In the genomic region with DNA sequence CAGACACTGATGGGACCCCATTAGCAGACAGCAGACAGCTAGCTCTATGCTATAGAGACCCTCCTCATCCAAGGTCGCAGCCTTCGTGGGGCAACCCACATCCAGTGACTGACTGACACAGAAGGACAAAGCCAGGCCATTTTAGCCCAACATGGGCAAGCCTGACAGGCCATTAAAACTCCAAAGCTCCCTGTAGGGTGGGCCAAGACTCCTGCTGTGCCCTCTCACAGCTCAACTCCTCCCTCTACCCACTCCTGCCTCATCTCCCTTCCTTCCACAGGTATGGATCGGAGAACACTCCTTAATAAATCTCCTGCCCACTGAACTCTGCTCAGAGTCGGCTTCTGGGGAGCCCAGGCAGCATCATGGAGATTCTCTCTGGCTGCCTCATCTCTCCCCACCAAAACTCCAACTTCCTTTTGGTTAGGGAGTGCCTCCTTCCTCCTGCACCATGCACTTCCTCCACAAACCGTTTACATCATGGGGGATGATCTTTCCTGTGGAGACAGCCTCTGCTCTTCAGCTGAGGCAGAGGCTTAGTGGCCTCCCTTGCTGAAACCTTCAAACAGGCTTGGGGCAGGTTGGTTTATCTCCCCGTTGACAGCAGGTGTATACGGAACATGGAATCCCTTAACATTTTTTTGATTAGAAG, we compare ENCODE assay signal across 12 cellular contexts.
DNase-seq lines count a peak whose midpoint lies in the region; ATAC-seq and TF ChIP-seq lines count a peak whose summit lies in the region.
"Had no signal": no experiment of that assay in that cellular context is flagged by ENCODE, and none has a peak within 500 bp of the region (broad histone marks: within the 10 kb centered on the region; RNA-seq: fewer than 3 reads in every experiment).

No MANE protein-coding gene starts in this region.

- H3K27ac Mint-ChIP-seq in natural killer cell (peak overlapping the region; percentile 66 to 74), chondrocyte (ENCODE audit: unreplicated experiment) (peak overlapping the region; percentile 6)
- peak overlapping the region in 1 of 2 donors; percentile 68 for H3K27ac Mint-ChIP-seq in natural killer cell treated with Interleukin-12 subunit alpha and Interleukin-12 subunit beta and Interleukin-15 and Interleukin-18, amount 100 ng/mL, for 72 hours

- TF ChIP-seq EP300 in suprapubic skin (IDR thresholded peaks at IDR 0.05), result no peak

- H3K4me3 ChIP-seq in NB4 (ENCODE audit: low read depth, low read length) (no peak overlapping the region), suprapubic skin (no peak overlapping the region), breast epithelium (no peak overlapping the region)
- H3K4me3 ChIP-seq: left ventricle myocardium inferior, smooth muscle cell had no signal

- no peak for DNase-seq in natural killer cell
- DNase-seq in natural killer cell treated with Interleukin-12 subunit alpha and Interleukin-12 subunit beta and Interleukin-15 and Interleukin-18, amount 100 ng/mL, for 72 hours (ENCODE audit: low spot score), result no peak
- DNase-seq in NB4 (ENCODE audit: low read depth), result peak; percentile 68
- no peak for DNase-seq in chondrocyte (ENCODE audit: low spot score)
- no peak for DNase-seq in activated CD4-positive, CD25-positive, alpha-beta regulatory T cell (lab: John Stamatoyannopoulos, UW)
- DNase-seq in suprapubic skin (ENCODE audit: low spot score in 2 of 2), result no peak
- DNase-seq in breast epithelium (ENCODE audit: low spot score in 2 of 2), result no peak
- DNase-seq: KG1; left ventricle myocardium inferior; stimulated activated naive CD4-positive, alpha-beta T cell had no signal

- H3K9me3 ChIP-seq in suprapubic skin, result peaks cover 5% of the 10 kb centered on the region
- H3K9me3 ChIP-seq in breast epithelium, result peaks cover 0 to 7% of the 10 kb centered on the region in 2 donors

- H3K27me3 ChIP-seq in suprapubic skin, result no peaks in the 10 kb centered on the region
- no peaks in the 10 kb centered on the region for H3K27me3 ChIP-seq in breast epithelium

- H3K27ac ChIP-seq in suprapubic skin (no peak overlapping the region), breast epithelium (no peak overlapping the region)
- H3K27ac ChIP-seq: left ventricle myocardium inferior had no signal

- H3K27me3 Mint-ChIP-seq in natural killer cell (ENCODE audit: low read depth in 2 of 2), result no peaks in the 10 kb centered on the region
- H3K27me3 Mint-ChIP-seq in natural killer cell treated with Interleukin-12 subunit alpha and Interleukin-12 subunit beta and Interleukin-15 and Interleukin-18, amount 100 ng/mL, for 72 hours, result no peaks in the 10 kb centered on the region
- no peaks in the 10 kb centered on the region for H3K27me3 Mint-ChIP-seq in chondrocyte (ENCODE audit: low read depth)

- H3K36me3 ChIP-seq in suprapubic skin (peaks cover 5% of the 10 kb centered on the region), breast epithelium (no peaks in the 10 kb centered on the region)

- H3K9me3 Mint-ChIP-seq in natural killer cell (no peaks in the 10 kb centered on the region), chondrocyte (ENCODE audit: low read depth) (peaks cover 2% of the 10 kb centered on the region)
- no peaks in the 10 kb centered on the region for H3K9me3 Mint-ChIP-seq in natural killer cell treated with Interleukin-12 subunit alpha and Interleukin-12 subunit beta and Interleukin-15 and Interleukin-18, amount 100 ng/mL, for 72 hours

- no peak for TF ChIP-seq CTCF in natural killer cell (IDR thresholded peaks at IDR 0.05)
- no peak for TF ChIP-seq CTCF in NB4 (IDR thresholded peaks at IDR 0.05; ENCODE audit: low read depth, low read length)
- no peak for TF ChIP-seq CTCF in chondrocyte (IDR thresholded peaks at IDR 0.05)
- no peak for TF ChIP-seq CTCF in suprapubic skin (IDR thresholded peaks at IDR 0.05)
- no peak for TF ChIP-seq CTCF in breast epithelium (IDR thresholded peaks at IDR 0.05)

- ATAC-seq in natural killer cell (no peak), GM21786 (IDR thresholded peaks at IDR 0.05; ENCODE audit: unreplicated experiment) (no peak)
- no peak for ATAC-seq in natural killer cell treated with Interleukin-12 subunit alpha and Interleukin-12 subunit beta and Interleukin-15 and Interleukin-18, amount 100 ng/mL, for 72 hours

- 87% methylated on average over 7 of the region's 7 CpGs for WGBS in suprapubic skin

- intact Hi-C loops in natural killer cell (cut with micrococcal nuclease), result no loop called here
- intact Hi-C loops in breast epithelium (cut with DNase I; ENCODE audit: low total_unique reads), result no loop called here

- H3K36me3 Mint-ChIP-seq in natural killer cell (no peaks in the 10 kb centered on the region), chondrocyte (ENCODE audit: low read depth) (peaks cover 35% of the 10 kb centered on the region)
- no peaks in the 10 kb centered on the region for H3K36me3 Mint-ChIP-seq in natural killer cell treated with Interleukin-12 subunit alpha and Interleukin-12 subunit beta and Interleukin-15 and Interleukin-18, amount 100 ng/mL, for 72 hours

- TF ChIP-seq POLR2A in NB4 (IDR thresholded peaks at IDR 0.05; ENCODE audit: extremely low read depth, insufficient read length) (no peak), suprapubic skin (IDR thresholded peaks at IDR 0.05) (no peak), breast epithelium (IDR thresholded peaks at IDR 0.05) (no peak)

- H3K4me1 ChIP-seq in suprapubic skin (no peaks in the 10 kb centered on the region), breast epithelium (no peaks in the 10 kb centered on the region)
- H3K4me1 ChIP-seq: left ventricle myocardium inferior had no signal

- H3K4me3 Mint-ChIP-seq in natural killer cell (no peak overlapping the region), chondrocyte (ENCODE audit: unreplicated experiment) (no peak overlapping the region)
- H3K4me3 Mint-ChIP-seq in natural killer cell treated with Interleukin-12 subunit alpha and Interleukin-12 subunit beta and Interleukin-15 and Interleukin-18, amount 100 ng/mL, for 72 hours, result no peak overlapping the region

- H3K4me1 Mint-ChIP-seq in natural killer cell (peaks cover 9 to 28% of the 10 kb centered on the region in 2 donors), chondrocyte (ENCODE audit: low read depth) (peaks cover 31% of the 10 kb centered on the region)
- peaks cover 18 to 27% of the 10 kb centered on the region in 2 donors for H3K4me1 Mint-ChIP-seq in natural killer cell treated with Interleukin-12 subunit alpha and Interleukin-12 subunit beta and Interleukin-15 and Interleukin-18, amount 100 ng/mL, for 72 hours (ENCODE audit: low read depth in 2 of 2)
